In the genomic region with DNA sequence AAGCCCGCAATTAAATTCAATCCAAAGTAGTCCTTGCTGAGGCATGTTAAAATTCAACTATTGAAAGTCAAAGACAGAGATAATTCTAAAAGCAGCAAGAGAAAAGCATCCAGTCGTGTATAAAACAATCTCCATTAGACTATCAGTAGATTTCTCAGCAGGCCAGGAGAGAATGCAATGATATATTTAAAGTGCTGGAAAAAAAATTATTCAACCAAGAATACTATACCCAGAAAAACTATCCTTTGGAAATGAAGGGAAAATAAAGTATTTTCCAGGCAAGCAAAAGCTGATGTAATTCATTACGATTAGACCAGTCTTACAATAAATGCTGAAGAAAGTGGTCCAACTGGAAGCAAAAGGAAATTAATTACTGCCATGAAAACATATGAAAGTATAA, we compare ENCODE assay signal across 6 cellular contexts.
"Had no signal": no experiment of that assay in that cellular context is flagged by ENCODE, and none has a peak within 500 bp of the region (broad histone marks: within the 10 kb centered on the region; RNA-seq: fewer than 3 reads in every experiment).

No MANE protein-coding gene starts in this region.

- DNase-seq: IMR-90, KBM-7, KG1 had no signal

- H3K4me3 ChIP-seq: K562 had no signal

- H3K27ac ChIP-seq: HL-60, KMS-11 had no signal
